ENCODE assay signal across 32 cellular contexts in genomic region chr2:57677296-57677695, GRCh38.
"Had no signal": no experiment of that assay in that cellular context is flagged by ENCODE, and none has a peak within 500 bp of the region (broad histone marks: within the 10 kb centered on the region; RNA-seq: fewer than 3 reads in every experiment).

No MANE protein-coding gene starts in this region.

- DNase-seq: activated B cell treated with CpG ODN at 0.5 μM for 24 hours; activated CD4-positive, alpha-beta memory T cell treated with anti-CD3 and anti-CD28 coated beads for 36 hours; activated CD4-positive, alpha-beta T cell treated with anti-CD3 and anti-CD28 coated beads for 4 hours; activated CD4-positive, alpha-beta T cell treated with anti-CD3 and anti-CD28 coated beads, Interleukin-2, amount 10 ng/mL, durations not matched to agents 24 days and 14 days; activated CD4-positive, alpha-beta T cell treated with anti-CD3 and anti-CD28 coated beads, Interleukin-2, amount 50 U/mL, for 1 hour; activated CD4-positive, alpha-beta T cell treated with anti-CD3 and anti-CD28 coated beads, Interleukin-2, amount 50 U/mL, for 4 hours; activated CD4-positive, CD25-positive, alpha-beta regulatory T cell treated with anti-CD3 and anti-CD28 coated beads, Interleukin-2, amount 50 U/mL, for 72 hours; activated CD8-positive, alpha-beta memory T cell treated with anti-CD3 and anti-CD28 coated beads, Interleukin-2, amount 50 U/mL, for 4 hours; activated CD8-positive, alpha-beta T cell treated with anti-CD3 and anti-CD28 coated beads for 36 hours; activated effector memory CD4-positive, alpha-beta T cell treated with anti-CD3 and anti-CD28 coated beads, Interleukin-2, amount 50 U/mL, for 16 hours; activated gamma-delta T cell treated with Interleukin-2 at 50 U/mL for 16 hours; activated naive CD4-positive, alpha-beta T cell; activated naive CD4-positive, alpha-beta T cell treated with anti-CD3 and anti-CD28 coated beads for 36 hours; activated naive CD4-positive, alpha-beta T cell treated with anti-CD3 and anti-CD28 coated beads, Interleukin-2, amount 50 U/mL, for 16 hours; activated naive CD8-positive, alpha-beta T cell treated with anti-CD3 and anti-CD28 coated beads for 36 hours; activated T-cell treated with anti-CD3 and anti-CD28 coated beads for 4 hours; activated T-cell treated with anti-CD3 and anti-CD28 coated beads, Interleukin-2, amount 50 U/mL, for 1 hour; activated T-cell treated with anti-CD3 and anti-CD28 coated beads, Interleukin-2, amount 50 U/mL, for 4 hours; activated T-cell treated with anti-CD3 and anti-CD28 coated beads, Interleukin-2, amount 50 U/mL, for 72 hours; adrenal gland; amniotic stem cell; aorta; body of pancreas; brain microvascular endothelial cell; central memory CD4-positive, alpha-beta T cell; T-helper 1 cell; T-helper 2 cell; T-helper 9 cell had no signal

- H3K4me1 ChIP-seq: adrenal gland, body of pancreas had no signal

- H3K27ac ChIP-seq: adrenal gland, body of pancreas, brain microvascular endothelial cell, VCaP had no signal

- H3K36me3 ChIP-seq: adrenal gland, brain microvascular endothelial cell had no signal

- ATAC-seq: activated CD8-positive, alpha-beta T cell treated with anti-CD3 and anti-CD28 coated beads for 36 hours; activated naive CD4-positive, alpha-beta T cell treated with anti-CD3 and anti-CD28 coated beads, Interleukin-2, amount 50 U/mL, for 72 hours; activated T-cell treated with anti-CD3 and anti-CD28 coated beads, Interleukin-2, amount 50 U/mL, for 4 hours; activated T-cell treated with anti-CD3 and anti-CD28 coated beads, Interleukin-2, amount 50 U/mL, for 72 hours; activated T-helper 17 cell treated with anti-CD3 and anti-CD28 coated beads, Interleukin-2, amount 50 U/mL, for 72 hours; body of pancreas had no signal

- H3K4me3 ChIP-seq: adrenal gland, body of pancreas had no signal

- FAIRE-seq: astrocyte had no signal

- H3K9me3 ChIP-seq: adrenal gland, body of pancreas had no signal

- H3K27me3 ChIP-seq: adrenal gland, body of pancreas, brain microvascular endothelial cell had no signal
